1 cellular context compared by ENCODE assay signal in the genomic region with DNA sequence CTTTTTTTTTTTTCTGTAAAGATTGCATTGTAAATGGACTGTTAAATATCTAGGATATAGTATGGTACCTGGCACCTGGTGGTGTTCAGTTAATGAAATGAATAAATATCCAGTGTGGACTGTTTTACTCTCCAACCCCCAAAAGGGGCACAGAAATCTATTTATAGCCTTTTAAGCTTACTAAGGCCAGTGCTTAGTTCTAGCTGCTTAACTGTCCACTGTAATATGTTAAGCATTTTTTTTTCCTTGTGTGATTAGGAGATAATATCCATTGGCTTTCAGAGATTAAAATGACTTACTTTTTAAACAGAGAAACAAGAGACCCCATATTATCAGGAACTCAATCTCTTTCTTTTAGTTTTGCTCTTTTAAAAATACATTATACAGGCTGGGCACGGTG.
TF ChIP-seq lines count a peak whose summit lies in the region.

No MANE protein-coding gene starts in this region.

TF ChIP-seq in GM23338, 12 proteins besides CTCF, POLR2A, EP300 and RAD21 (continued from another document):
- TF ChIP-seq, protein P1, sequence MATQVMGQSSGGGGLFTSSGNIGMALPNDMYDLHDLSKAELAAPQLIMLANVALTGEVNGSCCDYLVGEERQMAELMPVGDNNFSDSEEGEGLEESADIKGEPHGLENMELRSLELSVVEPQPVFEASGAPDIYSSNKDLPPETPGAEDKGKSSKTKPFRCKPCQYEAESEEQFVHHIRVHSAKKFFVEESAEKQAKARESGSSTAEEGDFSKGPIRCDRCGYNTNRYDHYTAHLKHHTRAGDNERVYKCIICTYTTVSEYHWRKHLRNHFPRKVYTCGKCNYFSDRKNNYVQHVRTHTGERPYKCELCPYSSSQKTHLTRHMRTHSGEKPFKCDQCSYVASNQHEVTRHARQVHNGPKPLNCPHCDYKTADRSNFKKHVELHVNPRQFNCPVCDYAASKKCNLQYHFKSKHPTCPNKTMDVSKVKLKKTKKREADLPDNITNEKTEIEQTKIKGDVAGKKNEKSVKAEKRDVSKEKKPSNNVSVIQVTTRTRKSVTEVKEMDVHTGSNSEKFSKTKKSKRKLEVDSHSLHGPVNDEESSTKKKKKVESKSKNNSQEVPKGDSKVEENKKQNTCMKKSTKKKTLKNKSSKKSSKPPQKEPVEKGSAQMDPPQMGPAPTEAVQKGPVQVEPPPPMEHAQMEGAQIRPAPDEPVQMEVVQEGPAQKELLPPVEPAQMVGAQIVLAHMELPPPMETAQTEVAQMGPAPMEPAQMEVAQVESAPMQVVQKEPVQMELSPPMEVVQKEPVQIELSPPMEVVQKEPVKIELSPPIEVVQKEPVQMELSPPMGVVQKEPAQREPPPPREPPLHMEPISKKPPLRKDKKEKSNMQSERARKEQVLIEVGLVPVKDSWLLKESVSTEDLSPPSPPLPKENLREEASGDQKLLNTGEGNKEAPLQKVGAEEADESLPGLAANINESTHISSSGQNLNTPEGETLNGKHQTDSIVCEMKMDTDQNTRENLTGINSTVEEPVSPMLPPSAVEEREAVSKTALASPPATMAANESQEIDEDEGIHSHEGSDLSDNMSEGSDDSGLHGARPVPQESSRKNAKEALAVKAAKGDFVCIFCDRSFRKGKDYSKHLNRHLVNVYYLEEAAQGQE (IDR thresholded peaks at IDR 0.05; ENCODE audit: unreplicated experiment), result no peak
- TF ChIP-seq STAT1 (IDR thresholded peaks at IDR 0.05; ENCODE audit: unreplicated experiment), result no peak
- TF ChIP-seq EZH2phosphoT487 (IDR thresholded peaks at IDR 0.05; ENCODE audit: unreplicated experiment), result no peak
- TF ChIP-seq, protein P2, sequence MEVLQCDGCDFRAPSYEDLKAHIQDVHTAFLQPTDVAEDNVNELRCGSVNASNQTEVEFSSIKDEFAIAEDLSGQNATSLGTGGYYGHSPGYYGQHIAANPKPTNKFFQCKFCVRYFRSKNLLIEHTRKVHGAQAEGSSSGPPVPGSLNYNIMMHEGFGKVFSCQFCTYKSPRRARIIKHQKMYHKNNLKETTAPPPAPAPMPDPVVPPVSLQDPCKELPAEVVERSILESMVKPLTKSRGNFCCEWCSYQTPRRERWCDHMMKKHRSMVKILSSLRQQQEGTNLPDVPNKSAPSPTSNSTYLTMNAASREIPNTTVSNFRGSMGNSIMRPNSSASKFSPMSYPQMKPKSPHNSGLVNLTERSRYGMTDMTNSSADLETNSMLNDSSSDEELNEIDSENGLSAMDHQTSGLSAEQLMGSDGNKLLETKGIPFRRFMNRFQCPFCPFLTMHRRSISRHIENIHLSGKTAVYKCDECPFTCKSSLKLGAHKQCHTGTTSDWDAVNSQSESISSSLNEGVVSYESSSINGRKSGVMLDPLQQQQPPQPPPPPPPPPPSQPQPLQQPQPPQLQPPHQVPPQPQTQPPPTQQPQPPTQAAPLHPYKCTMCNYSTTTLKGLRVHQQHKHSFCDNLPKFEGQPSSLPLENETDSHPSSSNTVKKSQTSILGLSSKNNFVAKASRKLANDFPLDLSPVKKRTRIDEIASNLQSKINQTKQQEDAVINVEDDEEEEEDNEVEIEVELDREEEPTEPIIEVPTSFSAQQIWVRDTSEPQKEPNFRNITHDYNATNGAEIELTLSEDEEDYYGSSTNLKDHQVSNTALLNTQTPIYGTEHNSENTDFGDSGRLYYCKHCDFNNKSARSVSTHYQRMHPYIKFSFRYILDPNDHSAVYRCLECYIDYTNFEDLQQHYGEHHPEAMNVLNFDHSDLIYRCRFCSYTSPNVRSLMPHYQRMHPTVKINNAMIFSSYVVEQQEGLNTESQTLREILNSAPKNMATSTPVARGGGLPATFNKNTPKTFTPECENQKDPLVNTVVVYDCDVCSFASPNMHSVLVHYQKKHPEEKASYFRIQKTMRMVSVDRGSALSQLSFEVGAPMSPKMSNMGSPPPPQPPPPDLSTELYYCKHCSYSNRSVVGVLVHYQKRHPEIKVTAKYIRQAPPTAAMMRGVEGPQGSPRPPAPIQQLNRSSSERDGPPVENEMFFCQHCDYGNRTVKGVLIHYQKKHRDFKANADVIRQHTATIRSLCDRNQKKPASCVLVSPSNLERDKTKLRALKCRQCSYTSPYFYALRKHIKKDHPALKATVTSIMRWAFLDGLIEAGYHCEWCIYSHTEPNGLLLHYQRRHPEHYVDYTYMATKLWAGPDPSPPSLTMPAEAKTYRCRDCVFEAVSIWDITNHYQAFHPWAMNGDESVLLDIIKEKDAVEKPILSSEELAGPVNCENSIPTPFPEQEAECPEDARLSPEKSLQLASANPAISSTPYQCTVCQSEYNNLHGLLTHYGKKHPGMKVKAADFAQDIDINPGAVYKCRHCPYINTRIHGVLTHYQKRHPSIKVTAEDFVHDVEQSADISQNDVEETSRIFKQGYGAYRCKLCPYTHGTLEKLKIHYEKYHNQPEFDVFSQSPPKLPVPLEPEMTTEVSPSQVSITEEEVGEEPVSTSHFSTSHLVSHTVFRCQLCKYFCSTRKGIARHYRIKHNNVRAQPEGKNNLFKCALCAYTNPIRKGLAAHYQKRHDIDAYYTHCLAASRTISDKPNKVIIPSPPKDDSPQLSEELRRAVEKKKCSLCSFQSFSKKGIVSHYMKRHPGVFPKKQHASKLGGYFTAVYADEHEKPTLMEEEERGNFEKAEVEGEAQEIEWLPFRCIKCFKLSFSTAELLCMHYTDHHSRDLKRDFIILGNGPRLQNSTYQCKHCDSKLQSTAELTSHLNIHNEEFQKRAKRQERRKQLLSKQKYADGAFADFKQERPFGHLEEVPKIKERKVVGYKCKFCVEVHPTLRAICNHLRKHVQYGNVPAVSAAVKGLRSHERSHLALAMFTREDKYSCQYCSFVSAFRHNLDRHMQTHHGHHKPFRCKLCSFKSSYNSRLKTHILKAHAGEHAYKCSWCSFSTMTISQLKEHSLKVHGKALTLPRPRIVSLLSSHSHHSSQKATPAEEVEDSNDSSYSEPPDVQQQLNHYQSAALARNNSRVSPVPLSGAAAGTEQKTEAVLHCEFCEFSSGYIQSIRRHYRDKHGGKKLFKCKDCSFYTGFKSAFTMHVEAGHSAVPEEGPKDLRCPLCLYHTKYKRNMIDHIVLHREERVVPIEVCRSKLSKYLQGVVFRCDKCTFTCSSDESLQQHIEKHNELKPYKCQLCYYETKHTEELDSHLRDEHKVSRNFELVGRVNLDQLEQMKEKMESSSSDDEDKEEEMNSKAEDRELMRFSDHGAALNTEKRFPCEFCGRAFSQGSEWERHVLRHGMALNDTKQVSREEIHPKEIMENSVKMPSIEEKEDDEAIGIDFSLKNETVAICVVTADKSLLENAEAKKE (CRISPR knock-in tag; IDR thresholded peaks at IDR 0.05), result no peak
